Comparison of ENCODE assay signal across 34 cellular contexts in genomic region chr15:19956124-19956796, GRCh38.
"Had no signal": no experiment of that assay in that cellular context is flagged by ENCODE, and none has a peak within 500 bp of the region (broad histone marks: within the 10 kb centered on the region; RNA-seq: fewer than 3 reads in every experiment).

No MANE protein-coding gene starts in this region.

- H3K4me3 ChIP-seq: MG63, PC-9, SJCRH30, SK-N-MC had no signal

- H3K36me3 ChIP-seq: MG63, SJCRH30 had no signal

- FAIRE-seq: RCC 7860 had no signal

- H3K27me3 ChIP-seq: MG63, SJCRH30 had no signal

- H3K27ac ChIP-seq: PC-9, RWPE1, SJCRH30, SK-N-MC had no signal

- H3K4me1 ChIP-seq: SJCRH30 had no signal

- ATAC-seq: Panc1, Right ventricle myocardium inferior had no signal

- DNase-seq: Kasumi-1, KG1, MG63, NCI-H1048, NCI-H1092 treated with DMSO at 0.1 percent for 48 hours, NCI-H1105 treated with DMSO at 0.1 percent for 48 hours, NCI-H1417, NCI-H1436, NCI-H146, NCI-H1694, NCI-H187, NCI-H1930, NCI-H2029 treated with DMSO at 0.1 percent for 48 hours, NCI-H2081 treated with DMSO at 0.1 percent for 48 hours, NCI-H2107, NCI-H2171, NCI-H226, NCI-H446 treated with DMSO at 0.1 percent for 48 hours, NCI-H510A, NCI-H524, NCI-H526, NCI-H69, NCI-H748 treated with DMSO at 0.1 percent for 48 hours, NCI-H82, PC-9, SHP77, SIG-M5, SJCRH30, SW 1271 had no signal

- H3K9me3 ChIP-seq: MG63, SJCRH30 had no signal
